7 cellular contexts compared by ENCODE assay signal in the genomic region with DNA sequence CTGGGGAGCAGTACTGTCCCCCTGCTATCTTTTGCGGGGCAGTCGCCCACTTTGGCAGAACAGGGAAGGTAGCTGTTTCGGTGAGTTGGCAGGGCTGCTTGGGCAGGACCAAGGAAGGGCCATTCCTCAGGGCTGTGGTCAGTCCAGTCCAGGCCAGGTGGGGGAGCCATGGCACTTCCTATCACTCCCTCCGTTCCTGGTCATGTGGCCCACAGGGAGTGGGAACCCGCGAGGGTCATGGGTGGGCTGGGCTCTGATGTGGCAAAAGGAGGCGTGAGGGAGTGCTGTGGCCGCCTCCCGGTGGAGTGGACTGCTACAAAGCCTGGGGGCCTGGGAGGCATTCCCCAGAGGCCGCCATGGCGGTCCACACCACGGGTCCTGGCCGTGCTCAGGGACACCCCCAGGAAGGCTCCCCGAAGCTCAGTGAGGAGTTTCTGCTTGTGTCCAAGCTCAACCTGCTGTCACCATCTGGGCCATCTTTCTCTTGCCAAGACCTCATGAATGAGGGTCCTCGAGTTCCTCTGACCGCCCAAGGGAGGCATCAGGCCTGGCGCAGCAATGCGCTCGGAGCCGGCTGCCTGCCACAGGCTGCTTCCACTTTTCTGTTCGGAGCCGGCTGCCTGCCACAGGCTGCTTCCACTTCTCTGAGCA. TPM values are rescaled to one million over a fixed set of nuclear protein-coding genes. Genes with fewer than 3 reads are reported as not detected.
DNase-seq lines count a peak whose midpoint lies in the region; ATAC-seq and TF ChIP-seq lines count a peak whose summit lies in the region.
"Had no signal": no experiment of that assay in that cellular context is flagged by ENCODE, and none has a peak within 500 bp of the region (broad histone marks: within the 10 kb centered on the region; RNA-seq: fewer than 3 reads in every experiment).

No MANE protein-coding gene starts in this region.

- H3K4me1 ChIP-seq in right cardiac atrium (ENCODE audit: control insufficient read depth, insufficient read depth, low read length), result no peaks in the 10 kb centered on the region
- H3K4me1 ChIP-seq in vagina, result no peaks in the 10 kb centered on the region

- no peak overlapping the region for H3K4me3 ChIP-seq in right cardiac atrium (ENCODE audit: low read length)
- no peak overlapping the region for H3K4me3 ChIP-seq in vagina

- no peak for TF ChIP-seq CTCF in vagina (IDR thresholded peaks at IDR 0.05)

- WGBS in right cardiac atrium, result 82% methylated on average over 22 of the region's 22 CpGs

- no peaks in the 10 kb centered on the region for H3K27me3 ChIP-seq in right cardiac atrium (ENCODE audit: control insufficient read depth, insufficient read depth)
- no peaks in the 10 kb centered on the region for H3K27me3 ChIP-seq in vagina

- peaks cover 3 to 50% of the 10 kb centered on the region in 2 donors for H3K36me3 ChIP-seq in vagina

- H3K27ac ChIP-seq in right cardiac atrium (ENCODE audit: low read length) (no peak overlapping the region), vagina (no peak overlapping the region)

- H3K9me3 ChIP-seq in right cardiac atrium (ENCODE audit: control insufficient read depth, low read length) (no peaks in the 10 kb centered on the region), vagina (no peaks in the 10 kb centered on the region)

- ATAC-seq in right cardiac atrium, result peak; percentile 12 to 13

- TF ChIP-seq POLR2A in vagina (IDR thresholded peaks at IDR 0.05), result no peak

- in situ Hi-C loops in SK-MEL-5 (cut with HindIII; ENCODE audit: low pct_unique_long_range_greater_than_20kb, low sequenced_read_pairs), result no loop called here

- intact Hi-C loops in right cardiac atrium (cut with DNase I) (no loop called here), vagina (cut with DNase I) (no loop called here)

- peak; percentile 35 for DNase-seq in AG08395 (ENCODE audit: low spot score)
- peak; percentile 47 for DNase-seq in SK-MEL-5 (ENCODE audit: low read depth, low spot score)
- DNase-seq in right cardiac atrium, result no peak
- DNase-seq in vagina (ENCODE audit: extremely low spot score in 2 of 2), result no peak
- DNase-seq in DMS79 (lab: John Stamatoyannopoulos, UW), result no peak
- DNase-seq in AG08396 (ENCODE audit: low spot score), result no peak
- DNase-seq: SHP77 had no signal

RNA-seq across cellular contexts. Expression of a gene that starts 11.9 kb away (rescaled TPM):
- total RNA-seq in SK-MEL-5 (2014; rRNA removed; shearing (Covaris generic)), result 21.8 and 31.0 TPM in 2 replicates
- polyA plus RNA-seq in SK-MEL-5 (2015; cell fraction: cytosol; rRNA removed), result 248 and 307 TPM in 2 replicates
- 47.5 and 57.7 TPM in 2 replicates for polyA plus RNA-seq in SK-MEL-5 (2015; cell fraction: nucleus; rRNA removed)
- 10 to 100 TPM; 60.1 to 70.5 (median 65.8) TPM for total RNA-seq in right cardiac atrium
- polyA plus RNA-seq in right cardiac atrium, result 48.9 TPM
- 72.9 TPM for total RNA-seq in vagina

RNA-seq across cellular contexts. Expression of a gene that starts 27.0 kb away (rescaled TPM):
- 14.6 and 16.2 TPM in 2 replicates for total RNA-seq in SK-MEL-5 (2014; rRNA removed; shearing (Covaris generic))
- polyA plus RNA-seq in SK-MEL-5 (2015; cell fraction: cytosol; rRNA removed), result 31.1 and 58.9 TPM in 2 replicates
- 94.3 and 150 TPM in 2 replicates for polyA plus RNA-seq in SK-MEL-5 (2015; cell fraction: nucleus; rRNA removed)
- total RNA-seq in right cardiac atrium, result 10 to 100 TPM; 45.8 to 55.0 (median 51.9) TPM
- polyA plus RNA-seq in right cardiac atrium, result 22.4 TPM
- 58.7 TPM for total RNA-seq in vagina

RNA-seq across cellular contexts. Expression of a gene that starts 56.0 kb away (rescaled TPM):
- total RNA-seq in SK-MEL-5 (2014; rRNA removed; shearing (Covaris generic)), result 150 and 167 TPM in 2 replicates
- polyA plus RNA-seq in SK-MEL-5 (2015; cell fraction: cytosol; rRNA removed), result 296 and 338 TPM in 2 replicates
- 237 and 280 TPM in 2 replicates for polyA plus RNA-seq in SK-MEL-5 (2015; cell fraction: nucleus; rRNA removed)
- total RNA-seq in right cardiac atrium, result 10 to 100 TPM; 36.6 to 45.1 (median 40.4) TPM
- 41.3 TPM for polyA plus RNA-seq in right cardiac atrium
- 99.0 TPM for total RNA-seq in vagina

RNA-seq across cellular contexts. Expression of a gene that starts 56.3 kb away (rescaled TPM):
- 397 and 411 TPM in 2 replicates for total RNA-seq in SK-MEL-5 (2014; rRNA removed; shearing (Covaris generic))
- 169 and 235 TPM in 2 replicates for polyA plus RNA-seq in SK-MEL-5 (2015; cell fraction: cytosol; rRNA removed)
- polyA plus RNA-seq in SK-MEL-5 (2015; cell fraction: nucleus; rRNA removed), result 21.6 and 25.2 TPM in 2 replicates
- total RNA-seq in right cardiac atrium (100 to 1,000 TPM; 147 to 223 (median 191) TPM), vagina (53.8 TPM)
- 278 TPM for polyA plus RNA-seq in right cardiac atrium

Comparison
In these comparisons a context has a peak if more than half of its experiments do, and no peak if none do; other contexts are left out.
1. DNase-seq: peak in AG08395 (single experiment) and SK-MEL-5 (single experiment); none in right cardiac atrium (0 of 3), vagina (0 of 2), DMS79 (single experiment) and AG08396 (single experiment).